ENCODE assay signal across 23 cellular contexts in the genomic region with DNA sequence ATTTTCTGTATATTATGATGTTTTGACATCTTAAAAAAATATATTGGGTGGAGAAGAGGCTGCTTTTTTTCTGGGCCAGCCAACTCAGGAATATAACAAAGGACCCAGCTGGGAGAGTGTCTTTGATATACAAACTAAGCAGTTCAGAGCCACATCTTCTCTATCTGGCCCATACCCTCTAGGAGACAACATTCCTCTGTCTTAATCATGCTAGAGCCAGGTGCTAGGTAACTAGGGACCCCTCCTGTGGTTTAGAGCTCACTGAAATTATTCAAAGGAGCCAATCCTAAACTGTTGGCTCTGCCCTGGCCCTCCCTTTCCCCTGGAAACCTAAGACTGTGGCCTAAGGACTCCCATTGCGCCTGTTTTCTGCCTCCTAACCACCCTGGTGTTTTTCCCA.
"Had no signal": no experiment of that assay in that cellular context is flagged by ENCODE, and none has a peak within 500 bp of the region (broad histone marks: within the 10 kb centered on the region; RNA-seq: fewer than 3 reads in every experiment).

No MANE protein-coding gene starts in this region.

- DNase-seq: activated CD4-positive, alpha-beta T cell treated with anti-CD3 and anti-CD28 coated beads, Interleukin-2, amount 10 ng/mL, durations not matched to agents 24 days and 14 days; activated CD4-positive, alpha-beta T cell treated with anti-CD3 and anti-CD28 coated beads, Interleukin-2, amount 50 U/mL, for 48 hours; activated CD4-positive, CD25-positive, alpha-beta regulatory T cell treated with anti-CD3 and anti-CD28 coated beads, Interleukin-2, amount 50 U/mL, for 72 hours; activated CD8-positive, alpha-beta memory T cell treated with anti-CD3 and anti-CD28 coated beads, Interleukin-2, amount 10 ng/mL, durations not matched to agents 7 days and 5 days; activated effector memory CD4-positive, alpha-beta T cell treated with Interleukin-2 at 50 U/mL for 16 hours; activated naive CD4-positive, alpha-beta T cell; activated T-cell treated with anti-CD3 and anti-CD28 coated beads, Interleukin-2, amount 50 U/mL, for 24 hours; aorta; caudate nucleus; Kasumi-1; KBM-7; NCI-H1105 treated with DMSO at 0.1 percent for 48 hours; NCI-H1694; NCI-H2029; NCI-H2107; NCI-H345; NCI-H510A; NCI-H526 treated with DMSO at 0.1 percent for 48 hours; NK-92 treated with Interleukin-12 subunit alpha and Interleukin-12 subunit beta, amount 100 ng/mL, for 24 hours; Peyer's patch; SHP77 treated with DMSO at 0.1 percent for 48 hours had no signal

- H3K27me3 ChIP-seq: breast epithelium, Peyer's patch had no signal

- H3K27ac ChIP-seq: breast epithelium, Peyer's patch, RWPE1 had no signal

- H3K4me1 ChIP-seq: breast epithelium, Peyer's patch had no signal

- H3K36me3 ChIP-seq: breast epithelium, Peyer's patch had no signal

- H3K9me3 ChIP-seq: breast epithelium, Peyer's patch had no signal

- ATAC-seq: activated CD8-positive, alpha-beta memory T cell treated with anti-CD3 and anti-CD28 coated beads, Interleukin-2, amount 10 ng/mL, durations not matched to agents 7 days and 5 days had no signal

- H3K4me3 ChIP-seq: breast epithelium, Peyer's patch had no signal
